Comparison of ENCODE assay signal across 34 cellular contexts in the genomic region with DNA sequence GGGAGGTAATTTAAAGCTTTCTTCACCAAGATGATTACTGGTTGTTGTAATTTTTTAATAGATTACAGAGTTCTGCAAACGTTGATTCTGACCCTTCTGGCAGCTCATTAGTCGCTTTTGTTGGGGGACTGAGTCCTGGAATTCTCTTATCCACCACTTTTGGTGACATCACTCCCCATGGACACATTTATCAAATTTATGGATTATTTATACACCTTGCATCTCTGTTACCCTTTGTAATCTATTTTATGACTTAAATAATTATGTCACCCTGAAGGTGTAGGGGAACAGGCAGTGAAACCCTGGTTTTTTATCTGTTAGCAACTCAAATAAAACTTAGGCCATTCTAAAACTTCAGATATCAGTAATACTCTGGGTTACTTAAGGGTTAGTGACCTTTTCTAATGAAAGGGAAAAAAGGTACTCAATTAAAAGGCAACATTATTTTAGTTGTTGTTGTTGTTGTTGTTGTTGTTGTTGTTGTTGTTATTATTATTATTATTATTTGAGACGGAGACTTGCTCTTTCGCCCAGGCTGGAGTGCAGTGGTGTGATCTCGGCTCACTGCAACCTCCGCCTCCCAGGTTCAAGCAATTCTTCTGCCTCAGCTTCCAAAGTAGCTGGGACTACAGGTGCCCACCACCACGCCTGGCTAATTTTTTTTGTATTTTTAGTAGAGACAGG. TPM values are rescaled to one million over a fixed set of nuclear protein-coding genes. Genes with fewer than 3 reads are reported as not detected.
"Had no signal": no experiment of that assay in that cellular context is flagged by ENCODE, and none has a peak within 500 bp of the region (broad histone marks: within the 10 kb centered on the region; RNA-seq: fewer than 3 reads in every experiment).

No MANE protein-coding gene starts in this region.

- H3K27ac Mint-ChIP-seq: naive thymus-derived CD4-positive, alpha-beta T cell; natural killer cell; nephron; stimulated activated memory B cell treated with anti-CD40 and anti-IgM and Interleukin-4, amounts not matched to agents 10 μg/mL and 1 μg/mL and 100 μg/mL, for 72 hours; stimulated activated naive CD8-positive, alpha-beta T cell treated with anti-CD3 and anti-CD28 coated beads, Interleukin-15, amount 100 ng/mL, for 72 hours; type B pancreatic cell had no signal

- FAIRE-seq: pancreas had no signal

- H3K4me3 ChIP-seq: pancreas, psoas muscle, skin epidermis, smooth muscle cell, spleen, suprapubic skin, testis, tibial artery, transverse colon, upper lobe of right lung, uterus had no signal

- H3K9me3 ChIP-seq: pancreas, testis had no signal

- H3K4me3 Mint-ChIP-seq: naive thymus-derived CD4-positive, alpha-beta T cell; natural killer cell; nephron; stimulated activated memory B cell treated with anti-CD40 and anti-IgM and Interleukin-4, amounts not matched to agents 10 μg/mL and 1 μg/mL and 100 μg/mL, for 72 hours; stimulated activated naive CD8-positive, alpha-beta T cell treated with anti-CD3 and anti-CD28 coated beads, Interleukin-15, amount 100 ng/mL, for 72 hours; type B pancreatic cell had no signal

- H3K36me3 ChIP-seq: uterus had no signal

- ATAC-seq: naive thymus-derived CD4-positive, alpha-beta T cell; natural killer cell; pancreas; psoas muscle; right cardiac atrium; sciatic nerve; stimulated activated memory B cell treated with anti-CD40 and anti-IgM and Interleukin-4, amounts not matched to agents 10 μg/mL and 1 μg/mL and 100 μg/mL, for 72 hours; stimulated activated naive CD8-positive, alpha-beta T cell treated with anti-CD3 and anti-CD28 coated beads, Interleukin-15, amount 100 ng/mL, for 72 hours; stimulated activated naive CD8-positive, alpha-beta T cell treated with anti-CD3 and anti-CD28 coated beads, Interleukin-15, Interleukin-2, amounts not matched to agents 100 U/mL and 50 U/mL, for 24 hours; upper lobe of right lung had no signal

- H3K27me3 Mint-ChIP-seq: naive thymus-derived CD4-positive, alpha-beta T cell; stimulated activated memory B cell treated with anti-CD40 and anti-IgM and Interleukin-4, amounts not matched to agents 10 μg/mL and 1 μg/mL and 100 μg/mL, for 72 hours; stimulated activated naive CD8-positive, alpha-beta T cell treated with anti-CD3 and anti-CD28 coated beads, Interleukin-15, amount 100 ng/mL, for 72 hours; type B pancreatic cell had no signal

- H3K4me1 ChIP-seq: pancreas, psoas muscle, spleen, suprapubic skin, testis, tibial artery, transverse colon, upper lobe of right lung, uterus had no signal

- H3K27me3 ChIP-seq: pancreas, spleen, suprapubic skin, testis, tibial artery, transverse colon, upper lobe of right lung, uterus had no signal

- H3K4me2 ChIP-seq: smooth muscle cell had no signal

- H3K4me1 Mint-ChIP-seq: natural killer cell, nephron had no signal

- DNase-seq: naive thymus-derived CD4-positive, alpha-beta T cell; natural killer cell; pancreas; psoas muscle; right cardiac atrium; spleen; stimulated activated CD4-positive, alpha-beta T cell treated with anti-CD3 and anti-CD28 coated beads, Interleukin-12 subunit alpha, Interleukin-12 subunit beta, amount 100 ng/mL, for 4 hours; stimulated activated CD4-positive, alpha-beta T cell treated with anti-CD3 and anti-CD28 coated beads, Interleukin-1b, Interleukin-23, amount 100 ng/mL, for 48 hours; stimulated activated CD4-positive, alpha-beta T cell treated with anti-CD3 and anti-CD28 coated beads, Interleukin-4, amount 100 ng/mL, for 1 hour; stimulated activated CD4-positive, alpha-beta T cell treated with anti-CD3 and anti-CD28 coated beads, Interleukin-4, amount 100 ng/mL, for 4 hours; stimulated activated CD8-positive, alpha-beta memory T cell treated with anti-CD3 and anti-CD28 coated beads, Interleukin-4, amount 100 ng/mL, for 48 hours; stimulated activated naive CD4-positive, alpha-beta T cell; stimulated activated naive CD8-positive, alpha-beta T cell treated with anti-CD3 and anti-CD28 coated beads, Interleukin-15, amount 100 ng/mL, for 72 hours; stimulated activated naive CD8-positive, alpha-beta T cell treated with anti-CD3 and anti-CD28 coated beads, Interleukin-15, Interleukin-2, amounts not matched to agents 100 U/mL and 50 U/mL, for 24 hours; substantia nigra; testis; tibial artery; transverse colon; upper lobe of right lung; uterus had no signal

- H3K27ac ChIP-seq: pancreas, psoas muscle, skin epidermis, spleen, suprapubic skin, testis, tibial artery, transverse colon, upper lobe of right lung, uterus had no signal

- H3K9me3 Mint-ChIP-seq: natural killer cell; stimulated activated memory B cell treated with anti-CD40 and anti-IgM and Interleukin-4, amounts not matched to agents 10 μg/mL and 1 μg/mL and 100 μg/mL, for 72 hours; stimulated activated naive CD8-positive, alpha-beta T cell treated with anti-CD3 and anti-CD28 coated beads, Interleukin-15, amount 100 ng/mL, for 72 hours had no signal

RNA-seq across cellular contexts. Expression of gene RNU6-7, which starts 58.9 kb away (rescaled TPM):
- total RNA-seq: naive thymus-derived CD4-positive, alpha-beta T cell; natural killer cell; omental fat pad; osteocyte; pancreas; posterior vena cava; psoas muscle; renal cortical epithelial cell; right cardiac atrium; sciatic nerve; smooth muscle cell; spleen; suprapubic skin; testis; transverse colon; upper lobe of right lung; urinary bladder; uterus had no signal
- polyA plus RNA-seq: naive thymus-derived CD4-positive, alpha-beta T cell; neural cell; pancreas; psoas muscle; right cardiac atrium; smooth muscle cell; spleen; thymus; urinary bladder had no signal
